In genomic region chr6:43833996-43834390, GRCh38 we compare ENCODE assay signal across 14 cellular contexts.
DNase-seq lines count a peak whose midpoint lies in the region; ATAC-seq, FAIRE-seq and TF ChIP-seq lines count a peak whose summit lies in the region.
"Had no signal": no experiment of that assay in that cellular context is flagged by ENCODE, and none has a peak within 500 bp of the region (broad histone marks: within the 10 kb centered on the region; RNA-seq: fewer than 3 reads in every experiment).

No MANE protein-coding gene starts in this region.

- no peak overlapping the region for H2AK9ac ChIP-seq in IMR-90 (replicated peaks; ENCODE audit: low read depth, low read length, poor library complexity)

- H2BK5ac ChIP-seq in IMR-90 (ENCODE audit: low read depth, low read length, poor library complexity, severe bottlenecking), result no peak overlapping the region

- H3K27me3 ChIP-seq in IMR-90 (ENCODE audit: control insufficient read depth, insufficient read depth, low read length) (peaks cover 25% of the 10 kb centered on the region), hepatocyte (no peaks in the 10 kb centered on the region), parathyroid adenoma (ENCODE audit: control insufficient read depth, insufficient read depth, low read length) (no peaks in the 10 kb centered on the region)
- H3K27me3 ChIP-seq: BLaER1 had no signal

- dilution Hi-C loops in IMR-90 (cut with HindIII; ENCODE audit: low sequenced_read_pairs, unreplicated experiment), result no loop called here

- H2AFZ ChIP-seq in IMR-90 (replicated peaks; ENCODE audit: low read length, poor library complexity), result peak overlapping the region; percentile 27
- no peak overlapping the region for H2AFZ ChIP-seq in hepatocyte
- no peak overlapping the region for H2AFZ ChIP-seq in parathyroid adenoma

- H3K27ac ChIP-seq in IMR-90 (ENCODE audit: insufficient read depth, low read length), result no peak overlapping the region
- H3K27ac ChIP-seq in hepatocyte, result peak overlapping the region; percentile 93
- no peak overlapping the region for H3K27ac ChIP-seq in parathyroid adenoma
- H3K27ac ChIP-seq: 22Rv1, BLaER1 had no signal

- no TSS peak for BruUV-seq in IMR-90 (replicated peaks; lab: Mats Ljungman, UMichigan)

- H3K9ac ChIP-seq in IMR-90 (ENCODE audit: low read depth, low read length) (no peak overlapping the region), parathyroid adenoma (no peak overlapping the region)
- H3K9ac ChIP-seq: BLaER1 had no signal

- TF ChIP-seq RAD21 in IMR-90 (IDR thresholded peaks at IDR 0.05; ENCODE audit: low read length), result no peak

- no peaks in the 10 kb centered on the region for H3K9me3 ChIP-seq in IMR-90 (ENCODE audit: control insufficient read depth, insufficient read depth, low read length)
- no peaks in the 10 kb centered on the region for H3K9me3 ChIP-seq in hepatocyte (ENCODE audit: low read depth)
- H3K9me3 ChIP-seq in parathyroid adenoma (ENCODE audit: control insufficient read depth, low read length), result no peaks in the 10 kb centered on the region
- H3K9me3 ChIP-seq: BLaER1 had no signal

- H4K8ac ChIP-seq in IMR-90 (ENCODE audit: low read depth in 2 of 2, low read length in 2 of 2), result no peak overlapping the region

- H3K4ac ChIP-seq in IMR-90 (ENCODE audit: low read depth, low read length), result peak overlapping the region; percentile 12; the same call in 1 of the 2 replicates

- no peak overlapping the region for H3K56ac ChIP-seq in IMR-90 (ENCODE audit: extremely low read depth, insufficient read depth, low read length)

- intact Hi-C loops in IMR-90 (cut with micrococcal nuclease), result no loop called here

- TF ChIP-seq POLR2A in IMR-90 (IDR thresholded peaks at IDR 0.05; ENCODE audit: low read depth, low read length), result no peak

- POLR2A ChIA-PET in IMR-90 (lab: Charles Lee; ENCODE audit: unreplicated experiment), result no interaction called here

- H3K4me3 ChIP-seq in IMR-90 (ENCODE audit: insufficient read depth, low read depth, low read length) (no peak overlapping the region), hepatocyte (no peak overlapping the region), parathyroid adenoma (ENCODE audit: low read depth, low read length) (no peak overlapping the region)
- H3K4me3 ChIP-seq: BLaER1 had no signal

- 79% methylated on average over 4 of the region's 9 CpGs; no CpG with 5 or more reads in 1 of the 2 experiments for WGBS in IMR-90 (ENCODE audit: extremely low coverage in 2 of 2, insufficient read length in 1 of 2), 2 experiments
- 68% methylated on average over 9 of the region's 9 CpGs for WGBS in hepatocyte (ENCODE audit: low lambda C conversion rate, missing lambda C conversion rate)

- H4K91ac ChIP-seq in IMR-90 (ENCODE audit: insufficient read depth, low read depth, low read length), result no peak overlapping the region

- no peak overlapping the region; the same call in 1 of the 2 replicates for H2AK5ac ChIP-seq in IMR-90 (ENCODE audit: low read depth, low read length)

- TF ChIP-seq CTCF in IMR-90 (conservative IDR thresholded peaks at IDR 0.05; ENCODE audit: low read depth, low read length), result no peak
- no peak for TF ChIP-seq CTCF in hepatocyte (IDR thresholded peaks at IDR 0.05; ENCODE audit: poor library complexity)
- no peak for TF ChIP-seq CTCF in parathyroid adenoma (IDR thresholded peaks at IDR 0.05)

- no peak overlapping the region for H4K5ac ChIP-seq in IMR-90 (ENCODE audit: low read depth, low read length)

- no peaks in the 10 kb centered on the region for H3K79me2 ChIP-seq in hepatocyte
- H3K79me2 ChIP-seq in parathyroid adenoma, result no peaks in the 10 kb centered on the region

- ATAC-seq in IMR-90 (ENCODE audit: low read depth), result no peak
- no peak for ATAC-seq in activated naive CD4-positive, alpha-beta T cell treated with anti-CD3 and anti-CD28 coated beads, Interleukin-2, amount 50 U/mL, for 72 hours

- H3K14ac ChIP-seq in IMR-90 (replicated peaks; ENCODE audit: low read depth, low read length), result no peak overlapping the region

- peaks cover 19% of the 10 kb centered on the region; the same call in 1 of the 2 replicates for H3K9me1 ChIP-seq in IMR-90 (ENCODE audit: insufficient read depth, low read length)

- no peaks in the 10 kb centered on the region for H3K79me1 ChIP-seq in IMR-90 (ENCODE audit: low read depth in 1 of 2, low read length in 2 of 2)

- no peaks in the 10 kb centered on the region for H3K36me3 Mint-ChIP-seq in activated naive CD4-positive, alpha-beta T cell treated with anti-CD3 and anti-CD28 coated beads, Interleukin-2, amount 50 U/mL, for 72 hours
- H3K36me3 Mint-ChIP-seq: CD4-positive, CD25-positive, alpha-beta regulatory T cell had no signal

- H4K20me1 ChIP-seq in IMR-90 (ENCODE audit: insufficient read depth, low read length) (peaks cover 3% of the 10 kb centered on the region; the same call in 1 of the 2 replicates), hepatocyte (ENCODE audit: insufficient read depth, poor library complexity, severe bottlenecking) (no peaks in the 10 kb centered on the region)
- H4K20me1 ChIP-seq: BLaER1 had no signal

- H3K27ac Mint-ChIP-seq in activated naive CD4-positive, alpha-beta T cell treated with anti-CD3 and anti-CD28 coated beads, Interleukin-2, amount 50 U/mL, for 72 hours, result no peak overlapping the region
- H3K27ac Mint-ChIP-seq: CD4-positive, CD25-positive, alpha-beta regulatory T cell; H9 had no signal

- no peak overlapping the region for H2BK20ac ChIP-seq in IMR-90 (ENCODE audit: low read depth, low read length)

- H3K9me3 Mint-ChIP-seq in activated naive CD4-positive, alpha-beta T cell treated with anti-CD3 and anti-CD28 coated beads, Interleukin-2, amount 50 U/mL, for 72 hours, result no peaks in the 10 kb centered on the region
- H3K9me3 Mint-ChIP-seq: CD4-positive, CD25-positive, alpha-beta regulatory T cell; H9 had no signal

- H2BK120ac ChIP-seq in IMR-90 (ENCODE audit: low read depth, low read length), result no peak overlapping the region

- H3K36me3 ChIP-seq in IMR-90 (ENCODE audit: control insufficient read depth, insufficient read depth, low read length) (no peaks in the 10 kb centered on the region), hepatocyte (replicated peaks; ENCODE audit: insufficient read depth, low read depth) (no peaks in the 10 kb centered on the region), parathyroid adenoma (ENCODE audit: control insufficient read depth, insufficient read depth, low read length) (no peaks in the 10 kb centered on the region)
- H3K36me3 ChIP-seq: BLaER1 had no signal

- DNase-seq in NCI-H82 (lab: John Stamatoyannopoulos, UW), result peak; percentile 54
- DNase-seq in NCI-H82 treated with DMSO at 0.1 percent for 48 hours (lab: John Stamatoyannopoulos, UW; ENCODE audit: unreplicated experiment), result no peak
- DNase-seq in IMR-90, result no peak
- DNase-seq in hepatocyte (ENCODE audit: low spot score), result no peak
- DNase-seq in frontal cortex (ENCODE audit: low spot score in 2 of 2), result no peak
- no peak for DNase-seq in activated naive CD4-positive, alpha-beta T cell treated with anti-CD3 and anti-CD28 coated beads, Interleukin-2, amount 50 U/mL, for 72 hours (ENCODE audit: low spot score in 2 of 2)
- DNase-seq in GOT3 (lab: John Stamatoyannopoulos, UW), result no peak
- DNase-seq: AML-193; CD4-positive, CD25-positive, alpha-beta regulatory T cell; DMS 273 treated with DMSO at 0.1 percent for 48 hours; H9 had no signal

- no peak overlapping the region for H3K4me2 ChIP-seq in IMR-90 (ENCODE audit: low read depth, low read length)
- peak overlapping the region; percentile 21 for H3K4me2 ChIP-seq in hepatocyte
- peak overlapping the region; percentile 39 for H3K4me2 ChIP-seq in parathyroid adenoma (ENCODE audit: low read length)
- H3K4me2 ChIP-seq: BLaER1 had no signal

- H2BK15ac ChIP-seq in IMR-90 (ENCODE audit: low read depth, low read length), result no peak overlapping the region

- H3K9me2 ChIP-seq in hepatocyte (replicated peaks; ENCODE audit: insufficient read depth), result no peaks in the 10 kb centered on the region

- CTCF ChIA-PET in IMR-90 (lab: Yijun Ruan, JAX), result no interaction called here

- H3K18ac ChIP-seq in IMR-90 (ENCODE audit: low read depth, low read length), result no peak overlapping the region

- no peak for FAIRE-seq in frontal cortex (lab: Jason Lieb, UNC)

- H3K4me1 ChIP-seq in IMR-90 (ENCODE audit: control insufficient read depth, insufficient read depth, low read length) (peaks cover 25% of the 10 kb centered on the region), hepatocyte (ENCODE audit: insufficient read depth) (peaks cover 80% of the 10 kb centered on the region), parathyroid adenoma (peaks cover 12% of the 10 kb centered on the region)

- H3K23ac ChIP-seq in IMR-90 (ENCODE audit: low read depth, low read length), result no peak overlapping the region

- in situ Hi-C loops in IMR-90 (cut with MboI; ENCODE audit: low sequenced_read_pairs), result no loop called here

TF ChIP-seq in IMR-90, 13 proteins besides CTCF, POLR2A, EP300 and RAD21 (continues in another document):
- TF ChIP-seq CHD1 (IDR thresholded peaks at IDR 0.05; ENCODE audit: low read depth, low read length) (no peak), FOS (IDR thresholded peaks at IDR 0.05; ENCODE audit: low read depth, low read length) (no peak), USF2 (IDR thresholded peaks at IDR 0.05; ENCODE audit: low read depth, low read length) (no peak), NFE2L2 (IDR thresholded peaks at IDR 0.05; ENCODE audit: low read depth, low read length) (no peak), MXI1 (IDR thresholded peaks at IDR 0.05; ENCODE audit: borderline replicate concordance, low read depth, low read length) (no peak), RFX5 (IDR thresholded peaks at IDR 0.05; ENCODE audit: low read depth, low read length) (no peak), MAZ (IDR thresholded peaks at IDR 0.05; ENCODE audit: borderline replicate concordance, low read depth, low read length) (no peak), BHLHE40 (IDR thresholded peaks at IDR 0.05; ENCODE audit: low read depth, low read length) (no peak), ELK1 (IDR thresholded peaks at IDR 0.05; ENCODE audit: borderline replicate concordance, low read depth, low read length) (no peak), MAFK (IDR thresholded peaks at IDR 0.05; ENCODE audit: low read depth, low read length) (no peak)
